Comparison of ENCODE assay signal across 10 cellular contexts in genomic region chr11:102312656-102313055, GRCh38. TPM values are rescaled to one million over a fixed set of nuclear protein-coding genes. Genes with fewer than 3 reads are reported as not detected.
A peak's percentile ranks its signal among the peaks of the same experiment; 100 is the strongest.
DNase-seq lines count a peak whose midpoint lies in the region; ATAC-seq and TF ChIP-seq lines count a peak whose summit lies in the region.
"Had no signal": no experiment of that assay in that cellular context is flagged by ENCODE, and none has a peak within 500 bp of the region (broad histone marks: within the 10 kb centered on the region; RNA-seq: fewer than 3 reads in every experiment).

No MANE protein-coding gene starts in this region.

- no peak overlapping the region for H3K4me3 ChIP-seq in DOHH2 (ENCODE audit: low read length)
- no peak overlapping the region; the same call in 1 of the 2 replicates for H3K4me3 ChIP-seq in PC-9
- no peak overlapping the region for H3K4me3 ChIP-seq in rectal smooth muscle tissue (ENCODE audit: low read length)

- intact Hi-C loops in PC-9 (cut with micrococcal nuclease; ENCODE audit: unreplicated experiment), result no loop called here

- H3K4me1 ChIP-seq in DOHH2 (ENCODE audit: control insufficient read depth, low read length) (peaks cover 49% of the 10 kb centered on the region), PC-9 (replicated peaks; ENCODE audit: insufficient read depth) (peaks cover 26% of the 10 kb centered on the region), rectal smooth muscle tissue (ENCODE audit: control insufficient read depth, insufficient read depth, low read length) (peaks cover 5% of the 10 kb centered on the region)

- TF ChIP-seq CTCF in DOHH2 (IDR thresholded peaks at IDR 0.05; ENCODE audit: low read depth, low read length, poor library complexity, severe bottlenecking), result no peak
- TF ChIP-seq CTCF in PC-9 (conservative IDR thresholded peaks at IDR 0.05), result no peak

- no peak for ATAC-seq in effector memory CD8-positive, alpha-beta T cell (replicated peaks)
- no peak for ATAC-seq in HG03460 (IDR thresholded peaks at IDR 0.05; ENCODE audit: unreplicated experiment)
- no peak for ATAC-seq in GM18498 (IDR thresholded peaks at IDR 0.05; ENCODE audit: unreplicated experiment)
- ATAC-seq in HG03095 (IDR thresholded peaks at IDR 0.05; ENCODE audit: unreplicated experiment), result no peak

- no peaks in the 10 kb centered on the region for H3K27me3 Mint-ChIP-seq in effector memory CD8-positive, alpha-beta T cell

- H3K4me2 ChIP-seq in DOHH2 (ENCODE audit: low read length) (peak overlapping the region; percentile 27; the same call in 1 of the 2 replicates), PC-9 (peak overlapping the region; percentile 56)

- H3K27ac ChIP-seq in DOHH2 (ENCODE audit: low read depth, low read length), result no peak overlapping the region
- 0 out of 2 replicates have a peak overlapping the region, but pooled peaks have one; percentile 16 for H3K27ac ChIP-seq in PC-9
- H3K27ac ChIP-seq in rectal smooth muscle tissue (ENCODE audit: low read depth, low read length), result peak overlapping the region; percentile 54

- H3K27ac Mint-ChIP-seq in effector memory CD8-positive, alpha-beta T cell, result peak overlapping the region; percentile 89 to 99
- H3K27ac Mint-ChIP-seq: endodermal cell had no signal

- BruUV-seq in PC-9 (replicated peaks; lab: Mats Ljungman, UMichigan), result no TSS peak

- H3K4me1 Mint-ChIP-seq in effector memory CD8-positive, alpha-beta T cell (ENCODE audit: low read depth in 2 of 2), result peaks cover 22 to 28% of the 10 kb centered on the region in 2 donors

- no peak overlapping the region for H2AFZ ChIP-seq in PC-9

- H3K9me3 ChIP-seq in DOHH2 (ENCODE audit: control insufficient read depth, insufficient read depth, low read length) (no peaks in the 10 kb centered on the region), PC-9 (ENCODE audit: insufficient read depth, low read depth) (0 out of 2 replicates have a peak, but pooled peaks cover 4% of the 10 kb centered on the region)

- DNase-seq in PC-9 (no peak), A172 (ENCODE audit: low spot score) (no peak)
- no peak for DNase-seq in effector memory CD8-positive, alpha-beta T cell
- DNase-seq: endodermal cell, NCI-H446 treated with DMSO at 0.1 percent for 48 hours had no signal

- H3K4me3 Mint-ChIP-seq in effector memory CD8-positive, alpha-beta T cell, result peak overlapping the region; percentile 68 to 76
- H3K4me3 Mint-ChIP-seq: endodermal cell had no signal

- H3K79me2 ChIP-seq in DOHH2 (ENCODE audit: control insufficient read depth, low read length) (no peaks in the 10 kb centered on the region), PC-9 (ENCODE audit: low read depth) (no peaks in the 10 kb centered on the region)

- H3K9ac ChIP-seq in rectal smooth muscle tissue (ENCODE audit: low read length), result no peak overlapping the region

- H4K20me1 ChIP-seq in DOHH2 (ENCODE audit: control insufficient read depth, insufficient read depth, low read depth, low read length) (no peaks in the 10 kb centered on the region), PC-9 (ENCODE audit: insufficient read depth) (no peaks in the 10 kb centered on the region)

- CTCF ChIA-PET in PC-9 (lab: Charles Lee), result interaction anchor here (0.5 kb wide), 1 partner anchor 140 kb away, joined by 6 read pairs; no protein-coding TSS in a partner anchor

- peaks cover 14% of the 10 kb centered on the region for H3F3A ChIP-seq in DOHH2 (ENCODE audit: control insufficient read depth, insufficient read depth)
- H3F3A ChIP-seq in PC-9 (ENCODE audit: insufficient read depth, low read depth), result peaks cover 23% of the 10 kb centered on the region

- H3K36me3 ChIP-seq in DOHH2 (ENCODE audit: control insufficient read depth, low read length), result no peaks in the 10 kb centered on the region
- H3K36me3 ChIP-seq in PC-9 (ENCODE audit: low read depth), result no peaks in the 10 kb centered on the region
- no peaks in the 10 kb centered on the region for H3K36me3 ChIP-seq in rectal smooth muscle tissue (ENCODE audit: control insufficient read depth, insufficient read depth, low read length)

- peaks cover 33% of the 10 kb centered on the region for H3K36me3 Mint-ChIP-seq in effector memory CD8-positive, alpha-beta T cell (ENCODE audit: insufficient read depth)

- H3K27me3 ChIP-seq in DOHH2 (ENCODE audit: control insufficient read depth, low read length) (no peaks in the 10 kb centered on the region), PC-9 (ENCODE audit: insufficient read depth, low read depth) (no peaks in the 10 kb centered on the region), rectal smooth muscle tissue (ENCODE audit: control insufficient read depth, insufficient read depth, low read length) (no peaks in the 10 kb centered on the region)

- no peaks in the 10 kb centered on the region for H3K9me3 Mint-ChIP-seq in effector memory CD8-positive, alpha-beta T cell
- H3K9me3 Mint-ChIP-seq: endodermal cell had no signal

- POLR2A ChIA-PET in PC-9 (lab: Charles Lee; ENCODE audit: unreplicated experiment), result no interaction called here

- H3K9me2 ChIP-seq in DOHH2 (replicated peaks; ENCODE audit: control insufficient read depth, low read length) (no peaks in the 10 kb centered on the region), PC-9 (ENCODE audit: insufficient read depth) (no peaks in the 10 kb centered on the region; the same call in 1 of the 2 replicates)

RNA-seq across cellular contexts. Expression of gene BIRC3, which starts 4.6 kb away (rescaled TPM):
- 3.8 and 4.8 TPM in 2 replicates for total RNA-seq in PC-9 (2021)
- 7.0 and 11.6 TPM in 2 replicates for total RNA-seq in A172 (2014; rRNA removed; shearing (Covaris generic))

RNA-seq across cellular contexts. Expression of gene BIRC2, which starts 34.4 kb away (rescaled TPM):
- 33.7 and 37.5 TPM in 2 replicates for total RNA-seq in PC-9 (2021)
- total RNA-seq in A172 (2014; rRNA removed; shearing (Covaris generic)), result 54.8 and 77.1 TPM in 2 replicates
